ENCODE assay signal across 8 cellular contexts in genomic region chr17:40100419-40100668, GRCh38.
A peak's percentile ranks its signal among the peaks of the same experiment; 100 is the strongest.
DNase-seq lines count a peak whose midpoint lies in the region; ATAC-seq and TF ChIP-seq lines count a peak whose summit lies in the region.

Gene NR1D1 (minus strand): TSS chr17:40100589. CDS start chr17:40100094, 495 bp downstream.

- H3K9me3 ChIP-seq in duodenal mucosa (ENCODE audit: control insufficient read depth in 1 of 2, low read length in 2 of 2) = no peaks in the 10 kb centered on the region
- no peaks in the 10 kb centered on the region for H3K9me3 ChIP-seq in mucosa of rectum (ENCODE audit: control insufficient read depth in 2 of 2, low read length in 2 of 2)

- no peaks in the 10 kb centered on the region for H4K20me1 ChIP-seq in KMS-11 (ENCODE audit: insufficient read depth)

- H3K4me1 ChIP-seq in ACC112 (ENCODE audit: control insufficient read depth, insufficient read depth, low read length, unreplicated experiment) (peaks cover 41% of the 10 kb centered on the region), KMS-11 (ENCODE audit: low read depth, poor library complexity, severe bottlenecking) (peaks cover 72% of the 10 kb centered on the region), duodenal mucosa (ENCODE audit: control insufficient read depth in 1 of 2, insufficient read depth in 2 of 2, low read length in 2 of 2) (peaks cover 78 to 79% of the 10 kb centered on the region in 2 donors), mucosa of rectum (ENCODE audit: control insufficient read depth in 2 of 2, insufficient read depth in 2 of 2, low read length in 2 of 2) (peaks cover 80 to 86% of the 10 kb centered on the region in 2 donors)

- peak within 1 kb of the TSS; percentile 89 for H3K27ac ChIP-seq in ACC112 (ENCODE audit: low read depth, low read length)
- peak within 1 kb of the TSS; percentile 52 for H3K27ac ChIP-seq in KMS-11
- peak within 1 kb of the TSS; percentile 94 for H3K27ac ChIP-seq in duodenal mucosa (ENCODE audit: low read depth, low read length)
- H3K27ac ChIP-seq in mucosa of rectum (ENCODE audit: low read depth in 2 of 2, low read length in 2 of 2) = peak within 1 kb of the TSS; percentile 90 to 97

- H2AFZ ChIP-seq in ACC112 (ENCODE audit: low read length, unreplicated experiment) (peak within 1 kb of the TSS; percentile 26), KMS-11 (ENCODE audit: low read depth) (peak within 1 kb of the TSS; percentile 38)

- H3K36me3 ChIP-seq in ACC112 (ENCODE audit: insufficient read depth, low read length) (peaks cover 8% of the 10 kb centered on the region; the same call in 1 of the 2 replicates), KMS-11 (ENCODE audit: insufficient read depth) (no peaks in the 10 kb centered on the region), duodenal mucosa (ENCODE audit: control insufficient read depth in 1 of 2, insufficient read depth in 2 of 2, low read length in 2 of 2) (peaks cover 6 to 21% of the 10 kb centered on the region in 2 donors), mucosa of rectum (ENCODE audit: control insufficient read depth in 2 of 2, insufficient read depth in 2 of 2, low read length in 2 of 2) (peaks cover 18 to 19% of the 10 kb centered on the region in 2 donors)

- ATAC-seq in HG03354 (IDR thresholded peaks at IDR 0.05; ENCODE audit: poor library complexity, severe bottlenecking, unreplicated experiment) = no peak

- H3K79me2 ChIP-seq in ACC112 (ENCODE audit: control insufficient read depth, insufficient read depth, low read length, unreplicated experiment) (peaks cover 11% of the 10 kb centered on the region), KMS-11 (ENCODE audit: insufficient read depth, low read depth) (peaks cover 5% of the 10 kb centered on the region; the same call in 1 of the 2 replicates)

- TF ChIP-seq CTCF in KMS-11 (conservative IDR thresholded peaks at IDR 0.05; ENCODE audit: low read depth, low read length) = no peak

- H3K4me3 ChIP-seq in ACC112 (ENCODE audit: low read depth, low read length) (peak within 1 kb of the TSS; percentile 93), KMS-11 (IDR thresholded peaks at IDR 0.05; ENCODE audit: insufficient read depth, low read depth, low read length) (peak within 1 kb of the TSS; percentile 58), duodenal mucosa (ENCODE audit: low read depth in 1 of 2, low read length in 2 of 2) (peak within 1 kb of the TSS; percentile 76 to 99), mucosa of rectum (ENCODE audit: low read length in 2 of 2) (peak within 1 kb of the TSS; percentile 79 to 98)

- H3K27me3 ChIP-seq in ACC112 (ENCODE audit: insufficient read depth, low read length) = no peaks in the 10 kb centered on the region
- no peaks in the 10 kb centered on the region for H3K27me3 ChIP-seq in KMS-11 (ENCODE audit: insufficient read depth, low read depth)
- no peaks in the 10 kb centered on the region for H3K27me3 ChIP-seq in duodenal mucosa (ENCODE audit: control insufficient read depth in 1 of 2, insufficient read depth in 2 of 2, low read length in 2 of 2)
- H3K27me3 ChIP-seq in mucosa of rectum (ENCODE audit: control insufficient read depth in 2 of 2, insufficient read depth in 2 of 2, low read length in 2 of 2) = no peaks in the 10 kb centered on the region

- no peak for DNase-seq in stimulated activated CD4-positive, alpha-beta T cell treated with anti-CD3 and anti-CD28 coated beads, Interleukin-4, amount 100 ng/mL, for 1 hour
- no peak for DNase-seq in NCI-H2029 treated with DMSO at 0.1 percent for 48 hours (lab: John Stamatoyannopoulos, UW)
- no peak for DNase-seq in EL

- peak within 1 kb of the TSS; percentile 94 for H3K4me2 ChIP-seq in KMS-11

- H3K9ac ChIP-seq in KMS-11 = peak within 1 kb of the TSS; percentile 64
- peak within 1 kb of the TSS; percentile 89 to 98 for H3K9ac ChIP-seq in duodenal mucosa (ENCODE audit: low read depth in 1 of 2, low read length in 2 of 2)
- H3K9ac ChIP-seq in mucosa of rectum (ENCODE audit: low read depth in 1 of 2, low read length in 2 of 2) = peak within 1 kb of the TSS; percentile 76 to 95
